Comparison of ENCODE assay signal across 9 cellular contexts in the genomic region with DNA sequence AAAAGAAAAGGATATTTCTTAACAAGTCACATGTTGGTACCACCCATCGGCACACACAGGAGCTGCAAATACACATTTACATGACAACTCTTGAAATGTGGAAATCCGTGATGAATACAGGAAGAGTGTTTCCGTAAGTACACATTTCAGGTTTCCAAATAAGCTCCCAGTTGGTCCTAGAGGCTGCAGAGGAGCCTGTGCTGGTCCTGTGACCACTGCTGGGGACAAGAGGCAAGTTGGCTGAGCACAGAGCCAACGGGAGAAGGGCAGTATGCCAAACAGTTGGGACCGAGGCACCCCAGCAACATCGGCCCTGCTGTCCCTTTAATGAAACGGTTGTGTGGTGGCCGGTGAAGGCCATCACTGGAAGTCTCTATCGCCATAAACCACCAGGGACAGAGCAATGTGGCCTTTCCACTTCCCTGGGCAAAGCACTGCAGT. TPM values are rescaled to one million over a fixed set of nuclear protein-coding genes. Genes with fewer than 3 reads are reported as not detected.
DNase-seq lines count a peak whose midpoint lies in the region; ATAC-seq and TF ChIP-seq lines count a peak whose summit lies in the region.
"Had no signal": no experiment of that assay in that cellular context is flagged by ENCODE, and none has a peak within 500 bp of the region (broad histone marks: within the 10 kb centered on the region; RNA-seq: fewer than 3 reads in every experiment).

No MANE protein-coding gene starts in this region.

- H3K4me3 Mint-ChIP-seq in CD8-positive, alpha-beta T cell: no peak overlapping the region

- POLR2A ChIA-PET in CD8-positive, alpha-beta T cell (lab: Charles Lee): no interaction called here

- H3K4me1 ChIP-seq in CD8-positive, alpha-beta T cell (ENCODE audit: insufficient read depth, low read length): peaks cover 31% of the 10 kb centered on the region
- H3K4me1 ChIP-seq in neutrophil (ENCODE audit: control insufficient read depth in 1 of 2, insufficient read depth in 1 of 2, low read depth in 1 of 2, low read length in 1 of 2): peaks cover 75 to 80% of the 10 kb centered on the region in 2 experiments

- no peaks in the 10 kb centered on the region for H3K27me3 Mint-ChIP-seq in CD8-positive, alpha-beta T cell (ENCODE audit: low read depth)

- no peak overlapping the region for H3K4me3 ChIP-seq in CD8-positive, alpha-beta T cell (ENCODE audit: low read depth, low read length)
- H3K4me3 ChIP-seq in dorsolateral prefrontal cortex (no peak overlapping the region), neutrophil (ENCODE audit: low read depth in 1 of 2, low read length in 1 of 2) (peak overlapping the region; percentile 46 to 58)

- H3K4me1 Mint-ChIP-seq in CD8-positive, alpha-beta T cell (ENCODE audit: low read depth): peaks cover 33% of the 10 kb centered on the region

- intact Hi-C loops in CD8-positive, alpha-beta T cell (cut with DNase I, micrococcal nuclease): loop anchor here in 1 of 2 experiments (10.0 kb wide), 1 partner anchor 139 kb away; no protein-coding TSS in a partner anchor
- intact Hi-C loops in dorsolateral prefrontal cortex (cut with DNase I) (no loop called here), left colon (cut with DNase I, micrococcal nuclease) (no loop called here)

- no peaks in the 10 kb centered on the region for H3K27me3 ChIP-seq in CD8-positive, alpha-beta T cell (ENCODE audit: insufficient read depth, low read length)
- no peaks in the 10 kb centered on the region for H3K27me3 ChIP-seq in dorsolateral prefrontal cortex
- no peaks in the 10 kb centered on the region for H3K27me3 ChIP-seq in neutrophil

- H3K27ac ChIP-seq in CD8-positive, alpha-beta T cell (ENCODE audit: low read depth, low read length): peak overlapping the region; percentile 8
- H3K27ac ChIP-seq in dorsolateral prefrontal cortex (peak overlapping the region in 39 of 59 donors; percentile 1 to 81 (median 47)), neutrophil (peak overlapping the region; percentile 90)

- DNase-seq in CD8-positive, alpha-beta T cell: no peak
- DNase-seq in NOMO-1 treated with DMSO at 0.1 percent for 48 hours (lab: John Stamatoyannopoulos, UW; ENCODE audit: unreplicated experiment) (peak; percentile 73), dorsolateral prefrontal cortex (peak in 1 of 10 donors; percentile 69), left colon (no peak), glomerular visceral epithelial cell (ENCODE audit: extremely low spot score) (no peak), NCI-H1048 (lab: John Stamatoyannopoulos, UW) (no peak)
- DNase-seq in stimulated activated CD4-positive, alpha-beta T cell treated with anti-CD3 and anti-CD28 coated beads, Interleukin-1b, Interleukin-23, amount 100 ng/mL, for 48 hours: no peak
- DNase-seq: NCI-H524 treated with DMSO at 0.1 percent for 48 hours had no signal

- CTCF ChIA-PET in CD8-positive, alpha-beta T cell (lab: Charles Lee): interaction anchor here (1.3 to 3.3 kb wide), 2 partner anchors 8 to 28 kb away, joined by 4 to 11 read pairs; no protein-coding TSS in a partner anchor

- peak overlapping the region; percentile 78 for H3K27ac Mint-ChIP-seq in CD8-positive, alpha-beta T cell

- H3K9me3 ChIP-seq in CD8-positive, alpha-beta T cell (ENCODE audit: low read length): no peaks in the 10 kb centered on the region
- no peaks in the 10 kb centered on the region for H3K9me3 ChIP-seq in neutrophil

- ATAC-seq in CD8-positive, alpha-beta T cell: no peak
- no peak for ATAC-seq in left colon

- peaks cover 16% of the 10 kb centered on the region for H3K36me3 Mint-ChIP-seq in CD8-positive, alpha-beta T cell

- H3K9me3 Mint-ChIP-seq in CD8-positive, alpha-beta T cell: no peaks in the 10 kb centered on the region

- TF ChIP-seq CTCF in CD8-positive, alpha-beta T cell (IDR thresholded peaks at IDR 0.05): no peak
- TF ChIP-seq CTCF in dorsolateral prefrontal cortex (IDR thresholded peaks at IDR 0.05 in 54 of 56, conservative IDR thresholded peaks at IDR 0.05 in 2 of 56; ENCODE audit: low read depth in 1 of 56, partially characterized antibody in 56 of 56) (no peak), neutrophil (IDR thresholded peaks at IDR 0.05) (no peak)

- no peaks in the 10 kb centered on the region for H3K36me3 ChIP-seq in CD8-positive, alpha-beta T cell (ENCODE audit: insufficient read depth, low read length)
- H3K36me3 ChIP-seq in neutrophil: peaks cover 3% of the 10 kb centered on the region

RNA-seq across cellular contexts. Expression of gene ARFGAP3, which starts 38.5 kb away (rescaled TPM):
- 10 to 100 TPM; 25.4 TPM for total RNA-seq in CD8-positive, alpha-beta T cell
- total RNA-seq in dorsolateral prefrontal cortex: 10 to 100 TPM; 18.5 to 37.7 (median 25.9) TPM
- 10 to 100 TPM; 36.9 to 42.1 TPM for total RNA-seq in left colon

Comparison
In these comparisons a context has a peak if more than half of its experiments do, and no peak if none do; other contexts are left out.
1. H3K27ac ChIP-seq: peak in every context shown above with its lines; median percentile 90 in neutrophil; 47 in dorsolateral prefrontal cortex; 8 in CD8-positive, alpha-beta T cell.
2. H3K4me3 ChIP-seq: peak in neutrophil (2 of 2); none in CD8-positive, alpha-beta T cell (single experiment) and dorsolateral prefrontal cortex (0 of 59).